In the genomic region with DNA sequence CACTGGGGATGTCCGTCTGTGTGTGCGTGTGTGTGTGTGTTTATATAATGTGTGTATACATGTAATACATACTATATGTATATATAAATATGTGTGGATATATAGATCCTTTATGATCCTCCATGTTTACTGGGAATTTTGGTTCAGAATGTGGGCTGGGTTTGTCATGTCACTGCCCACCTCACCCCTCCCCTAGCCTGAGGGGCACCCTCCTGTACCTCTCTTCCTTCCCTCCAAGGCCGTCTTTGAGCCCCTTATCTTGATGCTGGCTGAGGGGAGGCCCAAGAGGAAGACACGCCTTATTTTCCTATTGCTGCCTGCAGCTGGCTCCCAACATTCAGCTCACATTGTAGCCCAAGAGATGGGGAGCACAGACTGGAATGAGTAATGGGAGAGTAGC, we compare ENCODE assay signal across 15 cellular contexts. TPM values are rescaled to one million over a fixed set of nuclear protein-coding genes. Genes with fewer than 3 reads are reported as not detected.
A peak's percentile ranks its signal among the peaks of the same experiment; 100 is the strongest.
DNase-seq lines count a peak whose midpoint lies in the region; ATAC-seq, FAIRE-seq and TF ChIP-seq lines count a peak whose summit lies in the region.
"Had no signal": no experiment of that assay in that cellular context is flagged by ENCODE, and none has a peak within 500 bp of the region (broad histone marks: within the 10 kb centered on the region; RNA-seq: fewer than 3 reads in every experiment).

No MANE protein-coding gene starts in this region.

- no peaks in the 10 kb centered on the region for H3K27me3 Mint-ChIP-seq in activated T-cell treated with anti-CD3 and anti-CD28 coated beads, Interleukin-2, amount 50 U/mL, for 24 hours
- H3K27me3 Mint-ChIP-seq in naive B cell: no peaks in the 10 kb centered on the region
- no peaks in the 10 kb centered on the region for H3K27me3 Mint-ChIP-seq in type B pancreatic cell
- H3K27me3 Mint-ChIP-seq: activated CD8-positive, alpha-beta T cell treated with anti-CD3 and anti-CD28 coated beads for 36 hours; progenitor cell of endocrine pancreas had no signal

- peaks cover 90% of the 10 kb centered on the region for H3K36me3 Mint-ChIP-seq in activated T-cell treated with anti-CD3 and anti-CD28 coated beads, Interleukin-2, amount 50 U/mL, for 24 hours (ENCODE audit: low read depth)
- H3K36me3 Mint-ChIP-seq in naive B cell: peaks cover 19 to 20% of the 10 kb centered on the region in 2 donors
- peaks cover 19% of the 10 kb centered on the region for H3K36me3 Mint-ChIP-seq in type B pancreatic cell

- peak overlapping the region; percentile 97 for H3K4me3 Mint-ChIP-seq in activated T-cell treated with anti-CD3 and anti-CD28 coated beads, Interleukin-2, amount 50 U/mL, for 24 hours
- H3K4me3 Mint-ChIP-seq in naive B cell: peak overlapping the region in 5 of 8 donors; percentile 28 to 97 (median 47)
- peak overlapping the region; percentile 99 for H3K4me3 Mint-ChIP-seq in type B pancreatic cell

- BruUV-seq in K562 (replicated peaks; lab: Mats Ljungman, UMichigan): no TSS peak

- TF ChIP-seq RAD21 in K562 (CRISPR knock-in tag; conservative IDR thresholded peaks at IDR 0.05 in 1 of 2, IDR thresholded peaks at IDR 0.05 in 1 of 2): no peak

- H3K27ac Mint-ChIP-seq in activated T-cell treated with anti-CD3 and anti-CD28 coated beads, Interleukin-2, amount 50 U/mL, for 24 hours: no peak overlapping the region
- peak overlapping the region in 1 of 6 donors; percentile 49 for H3K27ac Mint-ChIP-seq in naive B cell
- no peak overlapping the region for H3K27ac Mint-ChIP-seq in type B pancreatic cell
- H3K27ac Mint-ChIP-seq: activated CD8-positive, alpha-beta T cell treated with anti-CD3 and anti-CD28 coated beads for 36 hours; progenitor cell of endocrine pancreas had no signal

- peaks cover 68% of the 10 kb centered on the region for H3K79me2 ChIP-seq in K562 (ENCODE audit: control insufficient read depth, insufficient read depth, low read length)

- FAIRE-seq in K562 (lab: Jason Lieb, UNC): no peak

- WGBS in K562 (ENCODE audit: insufficient coverage, low coverage, missing lambda C conversion rate): 51% methylated on average over 4 of the region's 4 CpGs

- TF ChIP-seq CTCF in K562 (IDR thresholded peaks at IDR 0.05 in 2 of 3, conservative IDR thresholded peaks at IDR 0.05 in 1 of 3; ENCODE audit: insufficient read depth in 2 of 3, low read depth in 1 of 3, low read length in 3 of 3) (no peak), type B pancreatic cell (conservative IDR thresholded peaks at IDR 0.05) (no peak)

- no peak overlapping the region for H3K27ac ChIP-seq in K562 (ENCODE audit: extremely low read depth, low read depth, low read length)

- no peaks in the 10 kb centered on the region for H3K9me3 Mint-ChIP-seq in activated T-cell treated with anti-CD3 and anti-CD28 coated beads, Interleukin-2, amount 50 U/mL, for 24 hours
- H3K9me3 Mint-ChIP-seq in naive B cell: no peaks in the 10 kb centered on the region
- no peaks in the 10 kb centered on the region for H3K9me3 Mint-ChIP-seq in type B pancreatic cell
- H3K9me3 Mint-ChIP-seq: activated CD8-positive, alpha-beta T cell treated with anti-CD3 and anti-CD28 coated beads for 36 hours had no signal

- ATAC-seq in K562: no peak
- ATAC-seq in naive B cell (ENCODE audit: low read depth in 2 of 2): no peak
- ATAC-seq in HG03175 (IDR thresholded peaks at IDR 0.05; ENCODE audit: unreplicated experiment): no peak
- ATAC-seq in GM21367 (IDR thresholded peaks at IDR 0.05; ENCODE audit: unreplicated experiment): no peak
- ATAC-seq: activated CD8-positive, alpha-beta T cell treated with anti-CD3 and anti-CD28 coated beads for 36 hours had no signal

- TF ChIP-seq POLR2A in K562 (conservative IDR thresholded peaks at IDR 0.05): no peak

- H3K36me3 ChIP-seq in K562 (ENCODE audit: control insufficient read depth, insufficient read depth, low read length): peaks cover 67% of the 10 kb centered on the region

- POLR2A ChIA-PET in K562 (lab: Yijun Ruan, JAX): interaction anchor here (0.9 kb wide), 1 partner anchor 11 kb away, joined by 4 read pairs; no protein-coding TSS in a partner anchor

- H3K4me3 ChIP-seq in K562: no peak overlapping the region

- CTCF ChIA-PET in K562 (lab: Yijun Ruan, JAX; ENCODE audit: low intra/inter-chr PET ratio): no interaction called here

- peaks cover 5% of the 10 kb centered on the region for H3K9me3 ChIP-seq in K562 (replicated peaks; ENCODE audit: control insufficient read depth, insufficient read depth, low read depth, low read length)
- H3K9me3 ChIP-seq: tibial nerve had no signal

- H3K4me1 Mint-ChIP-seq in activated T-cell treated with anti-CD3 and anti-CD28 coated beads, Interleukin-2, amount 50 U/mL, for 24 hours (ENCODE audit: low read depth): peaks cover 49% of the 10 kb centered on the region
- H3K4me1 Mint-ChIP-seq in naive B cell: peaks cover 42 to 62% (median 58%) of the 10 kb centered on the region in 3 donors
- H3K4me1 Mint-ChIP-seq in type B pancreatic cell (ENCODE audit: unreplicated experiment): peaks cover 30% of the 10 kb centered on the region

- in situ Hi-C loops in K562 (cut with MboI): no loop called here

- TF ChIP-seq EP300 in K562 (IDR thresholded peaks at IDR 0.05; ENCODE audit: low read length): no peak

- H3K9me1 ChIP-seq in K562 (ENCODE audit: control insufficient read depth, insufficient read depth, low read length): peaks cover 5% of the 10 kb centered on the region

- intact Hi-C loops in K562 (cut with micrococcal nuclease): loop anchor here (10.0 kb wide), 1 partner anchor 472 kb away; no protein-coding TSS in a partner anchor

- H3K4me2 ChIP-seq in K562 (ENCODE audit: insufficient read depth, low read length): peak overlapping the region; percentile 95

- no peaks in the 10 kb centered on the region for H3K27me3 ChIP-seq in K562 (ENCODE audit: control insufficient read depth in 2 of 2, insufficient read depth in 2 of 2, low read length in 2 of 2)
- H3K27me3 ChIP-seq: tibial nerve had no signal

- no peak for DNase-seq in activated T-cell treated with anti-CD3 and anti-CD28 coated beads, Interleukin-2, amount 50 U/mL, for 24 hours
- no peak for DNase-seq in activated T-cell treated with anti-CD3 and anti-CD28 coated beads, Interleukin-2, amount 50 U/mL, for 48 hours
- peak in 1 of 4 experiments; percentile 24 for DNase-seq in K562 (ENCODE audit: extremely low read depth in 1 of 4, low spot score in 3 of 4)
- no peak for DNase-seq in naive B cell
- DNase-seq in type B pancreatic cell (ENCODE audit: extremely low spot score, unreplicated experiment): peak; percentile 31
- DNase-seq in islet precursor cell: no peak
- DNase-seq: activated CD8-positive, alpha-beta T cell treated with anti-CD3 and anti-CD28 coated beads for 36 hours; anterior cingulate cortex; NCI-H1417; NCI-H774; SW 1271 had no signal

- H2AFZ ChIP-seq in K562 (ENCODE audit: low read depth, low read length): no peak overlapping the region

- H3K9ac ChIP-seq in K562 (ENCODE audit: insufficient read depth in 1 of 2, low read depth in 2 of 2, low read length in 2 of 2): peak overlapping the region in 1 of 2 experiments; percentile 29; a peak in 1 of 4 replicates

- peaks cover 25 to 32% of the 10 kb centered on the region in 2 experiments for H3K4me1 ChIP-seq in K562 (replicated peaks in 1 of 2; ENCODE audit: control insufficient read depth in 2 of 2, insufficient read depth in 2 of 2, low read length in 2 of 2)

- peaks cover 10% of the 10 kb centered on the region; the same call in 1 of the 2 replicates for H4K20me1 ChIP-seq in K562 (replicated peaks; ENCODE audit: control insufficient read depth, insufficient read depth, low read length)

RNA-seq across cellular contexts. Expression of a gene that starts 2.3 kb away (rescaled TPM):
- 45.4 and 56.1 TPM in 2 replicates for total RNA-seq in K562 (2011; cell fraction: chromatin; rRNA removed; ENCODE audit: low replicate concordance)
- 65.7 and 72.4 TPM in 2 replicates for total RNA-seq in K562 (2011; cell fraction: nucleolus; rRNA removed)
- total RNA-seq in K562 (2011; cell fraction: nucleoplasm; rRNA removed): 57.3 and 58.4 TPM in 2 replicates
- 35.0 and 49.2 TPM in 2 replicates for total RNA-seq in K562 (2014; rRNA removed)
- 32.9 and 35.7 TPM in 2 replicates for total RNA-seq in K562 (2014; rRNA removed; fragmentation: Illumina TruSeq; extraction: Trizol)
- total RNA-seq in K562 (2015; rRNA removed; fragmentation: Illumina TruSeq; extraction: Trizol): 41.1 and 42.9 TPM in 2 replicates
- 38.9 and 39.7 TPM in 2 replicates for total RNA-seq in K562 (2021)
- 41.9 and 50.8 TPM in 2 replicates for polyA plus RNA-seq in K562 (2011; rRNA removed)
- 46.0 and 54.1 TPM in 2 replicates for polyA plus RNA-seq in K562 (2011; cell fraction: cytosol; rRNA removed)
- 73.1 and 80.6 TPM in 2 replicates for polyA plus RNA-seq in K562 (2011; cell fraction: nucleus; rRNA removed)
- 32.9 and 33.9 TPM in 2 replicates for polyA plus RNA-seq in K562 (2012)
- 41.5 and 46.1 TPM in 2 replicates for polyA plus RNA-seq in K562 (2014; fragmentation: Illumina TruSeq; extraction: Trizol)
- polyA plus RNA-seq in K562 (2014; fragmentation: Nextera tagmentation; extraction: Ambion mirVana): 10 to 100 TPM; 16.7 to 29.4 TPM
- polyA plus RNA-seq in K562 (2014; rRNA removed): 32.7 and 37.5 TPM in 2 replicates
- polyA minus RNA-seq in K562 (2011; rRNA and poly(A)+ RNA removed): 32.4 and 38.1 TPM in 2 replicates
- polyA minus RNA-seq in K562 (2011; cell fraction: cytosol; rRNA and poly(A)+ RNA removed): 21.2 TPM in 2 replicates
- polyA minus RNA-seq in K562 (2011; cell fraction: nucleus; rRNA and poly(A)+ RNA removed): 17.1 and 22.2 TPM in 2 replicates
- polyA plus RNA-seq in naive B cell (ENCODE audit: low read depth in 6 of 6): 10 to 100 TPM; 36.7 to 42.9 (median 39.2) TPM
- 52.0 and 55.0 TPM in 2 replicates for total RNA-seq in type B pancreatic cell (ENCODE audit: low replicate concordance)

RNA-seq across cellular contexts. Expression of a gene that starts 2.4 kb away (rescaled TPM):
- total RNA-seq in K562 (2011; cell fraction: chromatin; rRNA removed; ENCODE audit: low replicate concordance): 8.4 and 13.9 TPM in 2 replicates
- total RNA-seq in K562 (2011; cell fraction: nucleolus; rRNA removed): 7.5 and 9.3 TPM in 2 replicates
- 11.0 and 15.7 TPM in 2 replicates for total RNA-seq in K562 (2011; cell fraction: nucleoplasm; rRNA removed)
- total RNA-seq in K562 (2014; rRNA removed) (70.9 and 77.2 TPM in 2 replicates), K562 (2014; rRNA removed; fragmentation: Illumina TruSeq; extraction: Trizol) (70.9 and 79.2 TPM in 2 replicates), K562 (2015; rRNA removed; fragmentation: Illumina TruSeq; extraction: Trizol) (56.5 and 61.2 TPM in 2 replicates), K562 (2021) (53.5 and 55.4 TPM in 2 replicates), type B pancreatic cell (ENCODE audit: low replicate concordance) (13.6 and 14.1 TPM in 2 replicates)
- polyA plus RNA-seq in K562 (2011; rRNA removed) (46.2 and 68.4 TPM in 2 replicates), K562 (2014; fragmentation: Illumina TruSeq; extraction: Trizol) (89.0 and 105 TPM in 2 replicates), K562 (2014; fragmentation: Nextera tagmentation; extraction: Ambion mirVana) (100 to 1,000 TPM; 152 to 225 TPM), K562 (2014; rRNA removed) (81.3 and 81.7 TPM in 2 replicates), naive B cell (ENCODE audit: low read depth in 6 of 6) (10 to 100 TPM in 3 of 6 donors, 1 to 10 TPM in 3; 6.4 to 17.5 (median 11.3) TPM)
- 27.7 and 40.4 TPM in 2 replicates for polyA plus RNA-seq in K562 (2011; cell fraction: cytosol; rRNA removed)
- 15.4 and 19.6 TPM in 2 replicates for polyA plus RNA-seq in K562 (2011; cell fraction: nucleus; rRNA removed)
- 32.4 and 47.1 TPM in 2 replicates for polyA plus RNA-seq in K562 (2012)
- polyA minus RNA-seq in K562 (2011; rRNA and poly(A)+ RNA removed): 48.2 and 54.4 TPM in 2 replicates
- polyA minus RNA-seq in K562 (2011; cell fraction: cytosol; rRNA and poly(A)+ RNA removed): 19.5 and 24.8 TPM in 2 replicates
- polyA minus RNA-seq in K562 (2011; cell fraction: nucleus; rRNA and poly(A)+ RNA removed): 6.1 and 12.2 TPM in 2 replicates

RNA-seq across cellular contexts. Expression of a gene that starts 51.3 kb away (rescaled TPM):
- total RNA-seq in K562 (2011; cell fraction: chromatin; rRNA removed; ENCODE audit: low replicate concordance): 61.0 and 92.1 TPM in 2 replicates
- 32.5 and 33.7 TPM in 2 replicates for total RNA-seq in K562 (2011; cell fraction: nucleolus; rRNA removed)
- total RNA-seq in K562 (2011; cell fraction: nucleoplasm; rRNA removed): 45.0 and 59.2 TPM in 2 replicates
- total RNA-seq in K562 (2014; rRNA removed) (51.8 and 54.1 TPM in 2 replicates), K562 (2014; rRNA removed; fragmentation: Illumina TruSeq; extraction: Trizol) (41.2 and 49.8 TPM in 2 replicates), K562 (2015; rRNA removed; fragmentation: Illumina TruSeq; extraction: Trizol) (41.3 and 44.2 TPM in 2 replicates), K562 (2021) (44.5 and 54.0 TPM in 2 replicates), type B pancreatic cell (ENCODE audit: low replicate concordance) (42.9 and 44.2 TPM in 2 replicates)
- polyA plus RNA-seq in K562 (2011; rRNA removed) (25.1 and 25.5 TPM in 2 replicates), K562 (2014; fragmentation: Illumina TruSeq; extraction: Trizol) (54.4 and 54.7 TPM in 2 replicates), K562 (2014; fragmentation: Nextera tagmentation; extraction: Ambion mirVana) (1 to 10 TPM; 3.8 to 4.1 TPM), K562 (2014; rRNA removed) (33.8 and 42.4 TPM in 2 replicates), naive B cell (ENCODE audit: low read depth in 6 of 6) (10 to 100 TPM in 5 of 6 donors, 1 to 10 TPM in 1; 10.0 to 36.6 (median 32.3) TPM)
- polyA plus RNA-seq in K562 (2011; cell fraction: cytosol; rRNA removed): 11.7 and 15.8 TPM in 2 replicates
- 76.2 and 81.9 TPM in 2 replicates for polyA plus RNA-seq in K562 (2011; cell fraction: nucleus; rRNA removed)
- 41.7 and 44.5 TPM in 2 replicates for polyA plus RNA-seq in K562 (2012)
- 30.9 and 32.3 TPM in 2 replicates for polyA minus RNA-seq in K562 (2011; rRNA and poly(A)+ RNA removed)
- polyA minus RNA-seq in K562 (2011; cell fraction: cytosol; rRNA and poly(A)+ RNA removed): 24.0 and 24.8 TPM in 2 replicates
- 34.9 and 53.4 TPM in 2 replicates for polyA minus RNA-seq in K562 (2011; cell fraction: nucleus; rRNA and poly(A)+ RNA removed)

RNA-seq across cellular contexts. Expression of a gene that starts 51.5 kb away (rescaled TPM):
- total RNA-seq in K562 (2011; cell fraction: chromatin; rRNA removed; ENCODE audit: low replicate concordance): 11.3 and 17.2 TPM in 2 replicates
- total RNA-seq in K562 (2011; cell fraction: nucleolus; rRNA removed): 7.4 and 9.3 TPM in 2 replicates
- 14.2 and 25.6 TPM in 2 replicates for total RNA-seq in K562 (2011; cell fraction: nucleoplasm; rRNA removed)
- total RNA-seq in K562 (2014; rRNA removed) (32.6 and 33.8 TPM in 2 replicates), K562 (2014; rRNA removed; fragmentation: Illumina TruSeq; extraction: Trizol) (64.7 and 73.9 TPM in 2 replicates), K562 (2015; rRNA removed; fragmentation: Illumina TruSeq; extraction: Trizol) (54.4 and 61.2 TPM in 2 replicates), K562 (2021) (38.5 and 46.4 TPM in 2 replicates), type B pancreatic cell (ENCODE audit: low replicate concordance) (11.6 and 12.4 TPM in 2 replicates)
- polyA plus RNA-seq in K562 (2011; rRNA removed) (34.0 and 48.7 TPM in 2 replicates), K562 (2014; fragmentation: Illumina TruSeq; extraction: Trizol) (48.6 and 55.2 TPM in 2 replicates), K562 (2014; fragmentation: Nextera tagmentation; extraction: Ambion mirVana) (100 to 1,000 TPM; 180 to 203 TPM), K562 (2014; rRNA removed) (61.6 and 75.1 TPM in 2 replicates), naive B cell (ENCODE audit: low read depth in 6 of 6) (10 to 100 TPM; 23.5 to 41.6 (median 31.2) TPM)
- 3.6 and 12.9 TPM in 2 replicates for polyA plus RNA-seq in K562 (2011; cell fraction: cytosol; rRNA removed)
- polyA plus RNA-seq in K562 (2011; cell fraction: nucleus; rRNA removed): 3.1 and 6.0 TPM in 2 replicates
- 31.9 and 61.8 TPM in 2 replicates for polyA plus RNA-seq in K562 (2012)
- polyA minus RNA-seq in K562 (2011; rRNA and poly(A)+ RNA removed): 14.8 and 16.0 TPM in 2 replicates
- 4.3 and 6.0 TPM in 2 replicates for polyA minus RNA-seq in K562 (2011; cell fraction: cytosol; rRNA and poly(A)+ RNA removed)
- polyA minus RNA-seq in K562 (2011; cell fraction: nucleus; rRNA and poly(A)+ RNA removed): 5.5 and 7.6 TPM in 2 replicates

Comparison
In these comparisons a context has a peak if more than half of its experiments do, and no peak if none do; other contexts are left out.
1. H3K4me3 Mint-ChIP-seq: peak in every context shown above with its lines; median percentile 99 in type B pancreatic cell; 97 in activated T-cell treated with anti-CD3 and anti-CD28 coated beads, Interleukin-2, amount 50 U/mL, for 24 hours; 47 in naive B cell.